ENCODE assay signal across 30 cellular contexts in the genomic region with DNA sequence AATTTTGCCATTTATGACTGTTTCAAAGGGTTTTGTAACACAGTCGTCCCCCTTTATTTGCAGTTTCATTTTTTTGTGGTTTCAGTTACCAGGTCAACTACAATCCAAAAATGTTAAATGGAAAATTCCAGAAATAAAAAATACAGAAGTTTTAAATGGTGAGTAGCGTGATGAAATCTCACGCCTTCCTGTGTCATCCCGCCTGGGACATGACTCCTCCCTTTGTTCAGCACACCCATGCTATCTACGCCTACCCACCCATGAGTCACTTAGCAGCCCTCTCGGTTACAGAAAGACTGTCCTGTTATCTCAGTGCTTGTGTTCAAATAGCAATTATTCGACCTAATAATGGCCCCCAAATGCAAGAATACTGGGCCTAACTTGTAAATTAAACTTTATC.
DNase-seq lines count a peak whose midpoint lies in the region; ATAC-seq and TF ChIP-seq lines count a peak whose summit lies in the region.
"Had no signal": no experiment of that assay in that cellular context is flagged by ENCODE, and none has a peak within 500 bp of the region (broad histone marks: within the 10 kb centered on the region; RNA-seq: fewer than 3 reads in every experiment).

No MANE protein-coding gene starts in this region.

- H3K27ac ChIP-seq in GM23248: no peak overlapping the region
- H3K27ac ChIP-seq: coronary artery, epithelial cell of prostate, ovary, PC-9, WERI-Rb-1 had no signal

- H4K20me1 ChIP-seq in GM23248 (ENCODE audit: insufficient read depth): no peaks in the 10 kb centered on the region

- H3K4me3 ChIP-seq in GM23248 (no peak overlapping the region; the same call in 1 of the 2 replicates), NB4 (ENCODE audit: low read depth, low read length) (no peak overlapping the region), lower leg skin (ENCODE audit: low read depth, poor library complexity, severe bottlenecking) (no peak overlapping the region)
- H3K4me3 ChIP-seq: coronary artery, ovary, PC-9 had no signal

- TF ChIP-seq CTCF in NB4 (IDR thresholded peaks at IDR 0.05; ENCODE audit: low read depth, low read length) (no peak), lower leg skin (IDR thresholded peaks at IDR 0.05) (no peak)

- no peaks in the 10 kb centered on the region for H3F3A ChIP-seq in GM23248 (ENCODE audit: insufficient read depth)

- H3K4me3 Mint-ChIP-seq in activated CD4-positive, alpha-beta memory T cell treated with anti-CD3 and anti-CD28 coated beads for 36 hours: no peak overlapping the region
- H3K4me3 Mint-ChIP-seq: activated naive CD8-positive, alpha-beta T cell treated with anti-CD3 and anti-CD28 coated beads, Interleukin-2, amount 10 ng/mL, durations not matched to agents 7 days and 5 days; neural crest cell; stimulated activated effector memory CD8-positive, alpha-beta T cell treated with anti-CD3 and anti-CD28 coated beads, Interleukin-12 subunit alpha, Interleukin-12 subunit beta, amount 100 ng/mL, for 72 hours; T-helper 2 cell treated with Interferon-gamma antibody and Interleukin-4, amounts not matched to agents 5 μg/mL and 100 μg/mL, for 36 hours; type B pancreatic cell had no signal

- H3K9ac ChIP-seq in GM23248: no peak overlapping the region

- TF ChIP-seq POLR2A in NB4 (IDR thresholded peaks at IDR 0.05; ENCODE audit: extremely low read depth, insufficient read length) (no peak), lower leg skin (IDR thresholded peaks at IDR 0.05) (no peak)

- no peak overlapping the region for H3K4me2 ChIP-seq in GM23248 (ENCODE audit: unreplicated experiment)

- ATAC-seq in GM21423 (IDR thresholded peaks at IDR 0.05; ENCODE audit: unreplicated experiment): no peak
- ATAC-seq: stimulated activated effector memory CD8-positive, alpha-beta T cell treated with anti-CD3 and anti-CD28 coated beads, Interleukin-12 subunit alpha, Interleukin-12 subunit beta, amount 100 ng/mL, for 72 hours had no signal

- POLR2A ChIA-PET in activated CD4-positive, alpha-beta memory T cell treated with anti-CD3 and anti-CD28 coated beads for 36 hours (lab: Charles Lee): no interaction called here

- peaks cover 18% of the 10 kb centered on the region for H3K9me3 Mint-ChIP-seq in activated CD4-positive, alpha-beta memory T cell treated with anti-CD3 and anti-CD28 coated beads for 36 hours
- H3K9me3 Mint-ChIP-seq: neural crest cell had no signal

- H3K79me2 ChIP-seq in GM23248 (ENCODE audit: insufficient read depth): no peaks in the 10 kb centered on the region

- no peaks in the 10 kb centered on the region for H3K4me1 Mint-ChIP-seq in activated CD4-positive, alpha-beta memory T cell treated with anti-CD3 and anti-CD28 coated beads for 36 hours (ENCODE audit: low read depth)
- H3K4me1 Mint-ChIP-seq: activated naive CD8-positive, alpha-beta T cell treated with anti-CD3 and anti-CD28 coated beads, Interleukin-2, amount 10 ng/mL, durations not matched to agents 7 days and 5 days; stimulated activated effector memory CD8-positive, alpha-beta T cell treated with anti-CD3 and anti-CD28 coated beads, Interleukin-12 subunit alpha, Interleukin-12 subunit beta, amount 100 ng/mL, for 72 hours had no signal

- H3K27me3 Mint-ChIP-seq in activated CD4-positive, alpha-beta memory T cell treated with anti-CD3 and anti-CD28 coated beads for 36 hours: no peaks in the 10 kb centered on the region
- H3K27me3 Mint-ChIP-seq: activated naive CD8-positive, alpha-beta T cell treated with anti-CD3 and anti-CD28 coated beads, Interleukin-2, amount 10 ng/mL, durations not matched to agents 7 days and 5 days had no signal

- peak; percentile 70 for DNase-seq in GM23248
- DNase-seq in NB4 (ENCODE audit: low read depth): peak; percentile 33
- DNase-seq in SW480 (ENCODE audit: low spot score): peak; percentile 8
- peak; percentile 59 to 89 for DNase-seq in lower leg skin (ENCODE audit: low spot score in 2 of 2)
- no peak for DNase-seq in 8988T
- DNase-seq in activated effector memory CD4-positive, alpha-beta T cell treated with Interleukin-2 at 50 U/mL for 16 hours: no peak
- DNase-seq in activated CD4-positive, alpha-beta memory T cell treated with anti-CD3 and anti-CD28 coated beads for 36 hours: no peak
- DNase-seq: activated CD4-positive, alpha-beta T cell treated with anti-CD3 and anti-CD28 coated beads for 4 hours; activated effector memory CD4-positive, alpha-beta T cell treated with anti-CD3 and anti-CD28 coated beads, Interleukin-2, amount 50 U/mL, for 16 hours; activated naive CD8-positive, alpha-beta T cell treated with anti-CD3 and anti-CD28 coated beads, Interleukin-2, amount 10 ng/mL, durations not matched to agents 7 days and 5 days; C1 segment of cervical spinal cord; Caco-2; DMS79; effector CD8-positive, alpha-beta T cell; GF-D8; glutamatergic neuron; NCI-H446; ovary; PC-9; SIG-M5; stimulated activated CD4-positive, alpha-beta T cell treated with anti-CD3 and anti-CD28 coated beads, Interleukin-15, amount 100 ng/mL, for 24 hours; substantia nigra; WERI-Rb-1 had no signal

- no peaks in the 10 kb centered on the region for H3K9me3 ChIP-seq in GM23248 (ENCODE audit: low read depth)
- H3K9me3 ChIP-seq: Caco-2, ovary had no signal

- in situ Hi-C loops in GM23248 (cut with MboI): no loop called here

- H3K36me3 Mint-ChIP-seq in activated CD4-positive, alpha-beta memory T cell treated with anti-CD3 and anti-CD28 coated beads for 36 hours: no peaks in the 10 kb centered on the region
- H3K36me3 Mint-ChIP-seq: activated naive CD8-positive, alpha-beta T cell treated with anti-CD3 and anti-CD28 coated beads, Interleukin-2, amount 10 ng/mL, durations not matched to agents 7 days and 5 days; stimulated activated effector memory CD8-positive, alpha-beta T cell treated with anti-CD3 and anti-CD28 coated beads, Interleukin-12 subunit alpha, Interleukin-12 subunit beta, amount 100 ng/mL, for 72 hours; type B pancreatic cell had no signal

- no peaks in the 10 kb centered on the region for H3K27me3 ChIP-seq in GM23248 (replicated peaks; ENCODE audit: insufficient read depth)
- H3K27me3 ChIP-seq: ovary had no signal

- no peaks in the 10 kb centered on the region for H3K4me1 ChIP-seq in GM23248 (ENCODE audit: insufficient read depth)
- H3K4me1 ChIP-seq: Caco-2 had no signal

- H2AFZ ChIP-seq in GM23248: no peak overlapping the region
- H2AFZ ChIP-seq: PC-9 had no signal

- 2 to 4% methylated on average over 7 of the region's 7 CpGs for WGBS in GM23248 (ENCODE audit: low coverage in 1 of 2, low lambda C conversion rate in 2 of 2, missing lambda C conversion rate in 2 of 2), 2 experiments
- WGBS in lower leg skin, 2 donors: 43 to 64% methylated on average over 7 of the region's 7 CpGs

- H3K9me2 ChIP-seq in GM23248 (ENCODE audit: insufficient read depth): no peaks in the 10 kb centered on the region

- CTCF ChIA-PET in activated CD4-positive, alpha-beta memory T cell treated with anti-CD3 and anti-CD28 coated beads for 36 hours (lab: Charles Lee): no interaction called here

- intact Hi-C loops in lower leg skin (cut with DNase I; ENCODE audit: low total_unique reads): loop anchor here (5.0 kb wide), 1 partner anchor 1468 kb away; no protein-coding TSS in a partner anchor
- intact Hi-C loops in activated CD4-positive, alpha-beta memory T cell treated with anti-CD3 and anti-CD28 coated beads for 36 hours (cut with micrococcal nuclease): no loop called here

- H3K27ac Mint-ChIP-seq in activated CD4-positive, alpha-beta memory T cell treated with anti-CD3 and anti-CD28 coated beads for 36 hours: no peak overlapping the region
- H3K27ac Mint-ChIP-seq: activated naive CD8-positive, alpha-beta T cell treated with anti-CD3 and anti-CD28 coated beads, Interleukin-2, amount 10 ng/mL, durations not matched to agents 7 days and 5 days; stimulated activated effector memory CD8-positive, alpha-beta T cell treated with anti-CD3 and anti-CD28 coated beads, Interleukin-12 subunit alpha, Interleukin-12 subunit beta, amount 100 ng/mL, for 72 hours; T-helper 2 cell treated with Interferon-gamma antibody and Interleukin-4, amounts not matched to agents 5 μg/mL and 100 μg/mL, for 36 hours; type B pancreatic cell had no signal

- H3K36me3 ChIP-seq in GM23248 (ENCODE audit: low read depth): no peaks in the 10 kb centered on the region
- H3K36me3 ChIP-seq: ovary, WERI-Rb-1 had no signal

Comparison
In these comparisons a context has a peak if more than half of its experiments do, and no peak if none do; other contexts are left out.
1. DNase-seq: peak in GM23248 (single experiment), NB4 (single experiment), SW480 (single experiment) and lower leg skin (2 of 2); none in 8988T (single experiment), activated effector memory CD4-positive, alpha-beta T cell treated with Interleukin-2 at 50 U/mL for 16 hours (single experiment) and activated CD4-positive, alpha-beta memory T cell treated with anti-CD3 and anti-CD28 coated beads for 36 hours (single experiment).